Comparison of ENCODE assay signal across 21 cellular contexts in the genomic region with DNA sequence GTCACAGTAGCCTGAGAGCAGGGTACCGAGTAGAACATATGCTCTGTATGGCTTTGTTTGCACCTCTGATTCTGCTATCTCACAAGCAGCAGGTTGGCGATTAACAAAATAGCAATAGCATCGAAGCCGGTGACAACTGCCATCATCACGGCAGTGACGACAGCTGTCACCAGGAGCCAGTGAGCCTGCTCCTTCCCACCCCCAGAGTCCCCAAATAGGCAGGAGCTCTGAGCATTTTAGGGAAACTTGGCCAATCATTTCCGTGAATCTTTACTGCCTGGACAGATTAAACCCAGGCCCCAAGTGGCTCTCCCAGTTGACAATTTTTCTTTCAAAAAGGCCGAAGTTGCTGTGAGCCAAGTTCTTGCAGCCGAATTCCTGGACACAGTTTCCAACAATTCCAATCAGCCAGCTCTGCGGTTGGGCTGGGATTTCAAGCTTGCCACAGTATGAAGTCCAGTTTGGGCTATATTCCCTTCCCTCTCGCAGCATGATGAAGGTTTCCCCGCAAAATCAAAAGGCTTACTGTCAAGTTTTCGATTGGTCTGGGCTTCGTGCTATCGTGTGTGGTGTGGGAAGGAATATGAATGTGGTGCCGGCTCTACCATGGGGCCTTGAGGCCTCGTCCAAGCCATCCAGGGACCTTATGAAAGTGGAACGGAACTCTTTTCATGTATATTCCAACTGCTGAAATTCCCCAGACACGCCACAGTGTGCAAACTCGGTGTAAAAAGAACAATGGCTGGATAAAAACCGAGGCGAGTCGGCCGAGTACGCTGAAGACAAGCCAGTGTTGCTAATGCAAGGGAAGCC.
A peak's percentile ranks its signal among the peaks of the same experiment; 100 is the strongest.
DNase-seq lines count a peak whose midpoint lies in the region; ATAC-seq, FAIRE-seq and TF ChIP-seq lines count a peak whose summit lies in the region.
"Had no signal": no experiment of that assay in that cellular context is flagged by ENCODE, and none has a peak within 500 bp of the region (broad histone marks: within the 10 kb centered on the region; RNA-seq: fewer than 3 reads in every experiment).

No MANE protein-coding gene starts in this region.

- H3K9me3 Mint-ChIP-seq in endodermal cell, result no peaks in the 10 kb centered on the region

- H3K4me1 ChIP-seq in endodermal cell (ENCODE audit: control insufficient read depth, insufficient read depth, low read length), result peaks cover 40% of the 10 kb centered on the region
- H3K4me1 ChIP-seq: lower lobe of right lung had no signal

- H3K4me3 ChIP-seq in endodermal cell (ENCODE audit: low read length), result no peak overlapping the region
- H3K4me3 ChIP-seq: lower lobe of right lung had no signal

- TF ChIP-seq CTCF in endodermal cell (conservative IDR thresholded peaks at IDR 0.05), result no peak

- peak overlapping the region; percentile 21 for H3K27ac ChIP-seq in endodermal cell (ENCODE audit: low read depth, low read length)
- H3K27ac ChIP-seq: brain microvascular endothelial cell, lower lobe of right lung had no signal

- TF ChIP-seq POLR2A in H54 (IDR thresholded peaks at IDR 0.05; ENCODE audit: low read depth, low read length), result no peak

- H3K36me3 Mint-ChIP-seq in endodermal cell (ENCODE audit: low read depth) (no peaks in the 10 kb centered on the region), T-helper 17 cell (ENCODE audit: low read depth) (no peaks in the 10 kb centered on the region)

- H3K36me3 ChIP-seq in endodermal cell (ENCODE audit: control insufficient read depth, insufficient read depth, low read length), result no peaks in the 10 kb centered on the region
- H3K36me3 ChIP-seq: brain microvascular endothelial cell, lower lobe of right lung, tibial artery had no signal

- peak; percentile 84 to 93 for DNase-seq in NCI-H524 (lab: John Stamatoyannopoulos, UW)
- DNase-seq in endodermal cell, result no peak
- DNase-seq in medulla oblongata (ENCODE audit: extremely low spot score), result peak; percentile 33
- DNase-seq in stromal cell of bone marrow (ENCODE audit: low read depth), result peak; percentile 67
- DNase-seq in H54 (ENCODE audit: insufficient read length, low spot score), result no peak
- DNase-seq in T-helper 17 cell, result no peak
- DNase-seq in SIG-M5 (lab: John Stamatoyannopoulos, UW), result no peak
- DNase-seq: brain microvascular endothelial cell; effector CD4-positive, alpha-beta T cell; lower lobe of right lung; NCI-H1417; NCI-H226; retina; stimulated activated CD4-positive, alpha-beta T cell treated with anti-CD3 and anti-CD28 coated beads, Interleukin-4, amount 100 ng/mL, for 24 hours; stimulated activated CD8-positive, alpha-beta memory T cell treated with anti-CD3 and anti-CD28 coated beads, Interleukin-4, amount 100 ng/mL, for 48 hours; T-helper 2 cell had no signal

- no peaks in the 10 kb centered on the region for H3K27me3 Mint-ChIP-seq in endodermal cell (ENCODE audit: insufficient read depth)
- H3K27me3 Mint-ChIP-seq in T-helper 17 cell, result no peaks in the 10 kb centered on the region
- H3K27me3 Mint-ChIP-seq: B cell had no signal

- ATAC-seq in T-helper 17 cell (no peak), HG02610 (IDR thresholded peaks at IDR 0.05; ENCODE audit: unreplicated experiment) (no peak)
- ATAC-seq: lower lobe of right lung had no signal

- 91 to 93% methylated on average over 20 to 25 of the region's 25 CpGs for WGBS in endodermal cell (ENCODE audit: insufficient coverage in 1 of 2, insufficient read length in 1 of 2), 2 experiments

- H3K27me3 ChIP-seq in endodermal cell (ENCODE audit: control insufficient read depth, insufficient read depth, low read length, poor library complexity, severe bottlenecking), result no peaks in the 10 kb centered on the region
- H3K27me3 ChIP-seq: brain microvascular endothelial cell, tibial artery had no signal

- H3K27ac Mint-ChIP-seq in endodermal cell (no peak overlapping the region), T-helper 17 cell (no peak overlapping the region)
- H3K27ac Mint-ChIP-seq: B cell had no signal

- FAIRE-seq in H54 (lab: Jason Lieb, UNC), result no peak
- FAIRE-seq: HTR-8/SVneo had no signal

- H3K9me3 ChIP-seq in endodermal cell (ENCODE audit: control insufficient read depth, low read length) (no peaks in the 10 kb centered on the region), T-helper 17 cell (ENCODE audit: control insufficient read depth, low read length, poor library complexity, severe bottlenecking) (no peaks in the 10 kb centered on the region)
- H3K9me3 ChIP-seq: lower lobe of right lung, tibial artery had no signal

- H3K4me3 Mint-ChIP-seq in endodermal cell, result no peak overlapping the region
- H3K4me3 Mint-ChIP-seq in T-helper 17 cell, result no peak overlapping the region
- H3K4me3 Mint-ChIP-seq: B cell, neural crest cell had no signal

- no peak overlapping the region for H3K9ac ChIP-seq in endodermal cell (ENCODE audit: extremely low read depth, low read length, poor library complexity, severe bottlenecking)

- peaks cover 44% of the 10 kb centered on the region for H3K4me1 Mint-ChIP-seq in endodermal cell
- H3K4me1 Mint-ChIP-seq in T-helper 17 cell, result no peaks in the 10 kb centered on the region
- H3K4me1 Mint-ChIP-seq: B cell, neural crest cell had no signal

Comparison
In these comparisons a context has a peak if more than half of its experiments do, and no peak if none do; other contexts are left out.
1. DNase-seq: peak in NCI-H524 (2 of 2), medulla oblongata (single experiment) and stromal cell of bone marrow (single experiment); none in endodermal cell (single experiment), H54 (single experiment), T-helper 17 cell (0 of 3) and SIG-M5 (single experiment).